8 cellular contexts compared by ENCODE assay signal in genomic region chr3:168040624-168041208, GRCh38. TPM values are rescaled to one million over a fixed set of nuclear protein-coding genes. Genes with fewer than 3 reads are reported as not detected.
DNase-seq lines count a peak whose midpoint lies in the region; ATAC-seq and TF ChIP-seq lines count a peak whose summit lies in the region.

No MANE protein-coding gene starts in this region.

- WGBS in mammary epithelial cell (ENCODE audit: low coverage, missing lambda C conversion rate), result 74% methylated on average over 6 of the region's 6 CpGs
- 91% methylated on average over 6 of the region's 6 CpGs for WGBS in liver

- ATAC-seq in GM19468 (IDR thresholded peaks at IDR 0.05; ENCODE audit: extremely low read depth, unreplicated experiment) (peak; percentile 83), HG03469 (IDR thresholded peaks at IDR 0.05; ENCODE audit: unreplicated experiment) (peak; percentile 88)

- H3K9ac ChIP-seq in mammary epithelial cell (ENCODE audit: insufficient read depth, low read length) (no peak overlapping the region), liver (ENCODE audit: low read depth in 1 of 2, low read length in 2 of 2) (no peak overlapping the region)

- in situ Hi-C loops in mammary epithelial cell (cut with MboI; ENCODE audit: low sequenced_read_pairs in 2 of 2), result loop anchor here in 1 of 2 donors (10.0 kb wide), 1 partner anchor 124 kb away; no protein-coding TSS in a partner anchor

- H3K27ac ChIP-seq in mammary epithelial cell (ENCODE audit: insufficient read depth, low read depth, low read length), result no peak overlapping the region
- H3K27ac ChIP-seq in liver (ENCODE audit: low read depth in 1 of 2, low read length in 2 of 2), result no peak overlapping the region
- no peak overlapping the region for H3K27ac ChIP-seq in tibial artery

- H3K4me3 ChIP-seq in mammary epithelial cell (replicated peaks in 1 of 3; ENCODE audit: insufficient read depth in 1 of 3, low read depth in 2 of 3, low read length in 3 of 3), result no peak overlapping the region
- H3K4me3 ChIP-seq in liver (ENCODE audit: low read depth in 1 of 3, low read length in 3 of 3), result no peak overlapping the region
- H3K4me3 ChIP-seq in tibial artery, result no peak overlapping the region

- dilution Hi-C loops in mammary epithelial cell (cut with HindIII; ENCODE audit: low sequenced_read_pairs), result no loop called here

- H3K4me1 ChIP-seq in mammary epithelial cell (ENCODE audit: insufficient read depth, low read length), result no peaks in the 10 kb centered on the region
- H3K4me1 ChIP-seq in liver (ENCODE audit: control insufficient read depth in 4 of 4, insufficient read depth in 4 of 4, low read length in 3 of 4), result peaks cover 0 to 3% (median 0%) of the 10 kb centered on the region in 4 donors
- no peaks in the 10 kb centered on the region for H3K4me1 ChIP-seq in tibial artery

- intact Hi-C loops in mammary epithelial cell (cut with micrococcal nuclease) (loop anchor here (1.0 to 2.0 kb wide), 3 partner anchors 112 to 634 kb away; no protein-coding TSS in a partner anchor), tibial artery (cut with DNase I; ENCODE audit: low total_unique reads) (no loop called here)

- peak; percentile 62 to 78 for TF ChIP-seq RAD21 in liver (IDR thresholded peaks at IDR 0.05)

- H4K20me1 ChIP-seq in mammary epithelial cell (ENCODE audit: insufficient read depth, low read length), result no peaks in the 10 kb centered on the region

- H3K9me3 ChIP-seq in mammary epithelial cell (replicated peaks; ENCODE audit: insufficient read depth, low read length) (no peaks in the 10 kb centered on the region), liver (ENCODE audit: control insufficient read depth in 4 of 4, low read length in 3 of 4) (no peaks in the 10 kb centered on the region), tibial artery (no peaks in the 10 kb centered on the region)

- H3K79me2 ChIP-seq in mammary epithelial cell (ENCODE audit: insufficient read depth, low read length), result peaks cover 4% of the 10 kb centered on the region

- no peak overlapping the region for H2AFZ ChIP-seq in mammary epithelial cell (ENCODE audit: low read depth, low read length)

- H3K27me3 ChIP-seq in mammary epithelial cell (ENCODE audit: insufficient read depth, low read length) (no peaks in the 10 kb centered on the region), liver (ENCODE audit: control insufficient read depth in 4 of 4, insufficient read depth in 4 of 4, low read length in 3 of 4) (no peaks in the 10 kb centered on the region), tibial artery (no peaks in the 10 kb centered on the region)

- no peak overlapping the region for H3K4me2 ChIP-seq in mammary epithelial cell (ENCODE audit: insufficient read depth, low read depth, low read length)

- DNase-seq in DMS53 treated with DMSO at 0.1 percent for 48 hours (lab: John Stamatoyannopoulos, UW; ENCODE audit: unreplicated experiment), result peak; percentile 55
- peak; percentile 78 for DNase-seq in NCI-H82 (lab: John Stamatoyannopoulos, UW)
- peak; percentile 29 for DNase-seq in mammary epithelial cell
- DNase-seq in tibial artery, result no peak
- DNase-seq in activated T-cell treated with anti-CD3 and anti-CD28 coated beads for 4 hours, result no peak

- peak; percentile 54 to 76 for TF ChIP-seq CTCF in mammary epithelial cell (conservative IDR thresholded peaks at IDR 0.05 in 1 of 2, IDR thresholded peaks at IDR 0.05 in 1 of 2; ENCODE audit: extremely low read depth in 1 of 2, insufficient read depth in 1 of 2, low read depth in 1 of 2, low read length in 2 of 2)
- TF ChIP-seq CTCF in liver (IDR thresholded peaks at IDR 0.05; ENCODE audit: low read depth, low read length, missing input control), result peak; percentile 21
- no peak for TF ChIP-seq CTCF in tibial artery (IDR thresholded peaks at IDR 0.05)

- CTCF ChIA-PET in mammary epithelial cell (lab: Charles Lee; ENCODE audit: low non-redundant PET), result interaction anchor here (0.6 to 0.7 kb wide), 3 partner anchors 125 to 656 kb away, joined by 3 read pairs; no protein-coding TSS in a partner anchor

- peaks cover 10% of the 10 kb centered on the region for H3K36me3 ChIP-seq in mammary epithelial cell (ENCODE audit: insufficient read depth, low read length)
- H3K36me3 ChIP-seq in liver (ENCODE audit: control insufficient read depth in 4 of 4, insufficient read depth in 3 of 4, low read depth in 1 of 4, low read length in 3 of 4), result peaks cover 3 to 34% (median 18%) of the 10 kb centered on the region in 4 donors
- H3K36me3 ChIP-seq in tibial artery, result peaks cover 12 to 43% (median 39%) of the 10 kb centered on the region in 3 donors

- no TSS peak for BruUV-seq in mammary epithelial cell (replicated peaks; lab: Mats Ljungman, UMichigan)

TF ChIP-seq in liver, 16 proteins besides CTCF, POLR2A, EP300 and RAD21:
- TF ChIP-seq YY1 (IDR thresholded peaks at IDR 0.05), result no peak
- TF ChIP-seq FOXA2 (IDR thresholded peaks at IDR 0.05), result no peak
- TF ChIP-seq MAX (IDR thresholded peaks at IDR 0.05), result no peak
- no peak for TF ChIP-seq HNF4A (conservative IDR thresholded peaks at IDR 0.05)
- TF ChIP-seq HNF4G (IDR thresholded peaks at IDR 0.05), result no peak
- no peak for TF ChIP-seq JUND (IDR thresholded peaks at IDR 0.05)
- no peak for TF ChIP-seq TAF1 (conservative IDR thresholded peaks at IDR 0.05)
- TF ChIP-seq REST (IDR thresholded peaks at IDR 0.05), result no peak
- no peak for TF ChIP-seq EGR1 (IDR thresholded peaks at IDR 0.05; ENCODE audit: low read depth in 2 of 2)
- no peak for TF ChIP-seq ATF3 (IDR thresholded peaks at IDR 0.05)
- TF ChIP-seq FOXA1 (IDR thresholded peaks at IDR 0.05), result no peak
- no peak for TF ChIP-seq RXRA (IDR thresholded peaks at IDR 0.05)
- no peak for TF ChIP-seq ZBTB33 (IDR thresholded peaks at IDR 0.05)
- no peak for TF ChIP-seq NR2F2 (IDR thresholded peaks at IDR 0.05)
- no peak for TF ChIP-seq SP1 (IDR thresholded peaks at IDR 0.05)
- TF ChIP-seq GABPA (IDR thresholded peaks at IDR 0.05 in 1 of 2, conservative IDR thresholded peaks at IDR 0.05 in 1 of 2), result no peak

RNA-seq across cellular contexts. Expression of gene GOLIM4, which starts 55.0 kb away (rescaled TPM):
- 10 to 100 TPM; 31.4 to 31.7 TPM for total RNA-seq in mammary epithelial cell
- 23.1 TPM for polyA plus RNA-seq in mammary epithelial cell
- 21.3 TPM for polyA minus RNA-seq in mammary epithelial cell
- total RNA-seq in liver, result 10 to 100 TPM; 17.9 to 47.9 TPM
- polyA plus RNA-seq in liver, result 10 to 100 TPM; 22.5 to 43.0 TPM

Comparison
In these comparisons a context has a peak if more than half of its experiments do, and no peak if none do; other contexts are left out.
1. DNase-seq: peak in DMS53 treated with DMSO at 0.1 percent for 48 hours (single experiment), NCI-H82 (single experiment) and mammary epithelial cell (single experiment); none in tibial artery (0 of 2) and activated T-cell treated with anti-CD3 and anti-CD28 coated beads for 4 hours (single experiment).
2. CTCF ChIP-seq: peak in mammary epithelial cell (2 of 2) and liver (single experiment); none in tibial artery (0 of 2).